In genomic region chr15:41778503-41778902, GRCh38 we compare ENCODE assay signal across 17 cellular contexts. TPM values are rescaled to one million over a fixed set of nuclear protein-coding genes. Genes with fewer than 3 reads are reported as not detected.
A peak's percentile ranks its signal among the peaks of the same experiment; 100 is the strongest.
DNase-seq lines count a peak whose midpoint lies in the region; ATAC-seq and TF ChIP-seq lines count a peak whose summit lies in the region.
"Had no signal": no experiment of that assay in that cellular context is flagged by ENCODE, and none has a peak within 500 bp of the region (broad histone marks: within the 10 kb centered on the region; RNA-seq: fewer than 3 reads in every experiment).

No MANE protein-coding gene starts in this region.

- no peaks in the 10 kb centered on the region for H4K20me1 ChIP-seq in GM23338 (replicated peaks; ENCODE audit: insufficient read depth)

- H3K27ac ChIP-seq in GM23338 (ENCODE audit: low read depth) = no peak overlapping the region
- H3K27ac ChIP-seq: coronary artery, HL-60, transverse colon had no signal

- TF ChIP-seq CTCF in natural killer cell (IDR thresholded peaks at IDR 0.05) = no peak
- TF ChIP-seq CTCF in brain (conservative IDR thresholded peaks at IDR 0.05) = no peak
- TF ChIP-seq CTCF in GM23338 (conservative IDR thresholded peaks at IDR 0.05; ENCODE audit: low read depth in 2 of 2) = no peak

- peaks cover 24% of the 10 kb centered on the region for H3K4me1 ChIP-seq in GM23338 (ENCODE audit: insufficient read depth)

- no peak overlapping the region for H3K4me2 ChIP-seq in GM23338

- peaks cover 6% of the 10 kb centered on the region for H3F3A ChIP-seq in GM23338 (replicated peaks; ENCODE audit: low read depth)

- no peaks in the 10 kb centered on the region for H3K9me2 ChIP-seq in GM23338 (ENCODE audit: insufficient read depth)

- ATAC-seq in natural killer cell (no peak), HG03175 (IDR thresholded peaks at IDR 0.05; ENCODE audit: unreplicated experiment) (no peak), HG03442 (IDR thresholded peaks at IDR 0.05; ENCODE audit: unreplicated experiment) (no peak), GM23338 (no peak)
- ATAC-seq in natural killer cell treated with Interleukin-12 subunit alpha and Interleukin-12 subunit beta and Interleukin-15 and Interleukin-18, amount 100 ng/mL, for 72 hours = no peak
- no peak for ATAC-seq in activated CD4-positive, CD25-positive, alpha-beta regulatory T cell treated with anti-CD3 and anti-CD28 coated beads, Interleukin-2, amount 50 U/mL, for 24 hours
- ATAC-seq: activated T-cell treated with anti-CD3 and anti-CD28 coated beads, Interleukin-2, amount 50 U/mL, for 4 hours; sciatic nerve had no signal

- H2AFZ ChIP-seq in GM23338 = no peak overlapping the region

- intact Hi-C loops in natural killer cell (cut with micrococcal nuclease) = no loop called here

- peaks cover 18% of the 10 kb centered on the region for H3K79me2 ChIP-seq in GM23338 (replicated peaks; ENCODE audit: insufficient read depth)

- H3K27me3 Mint-ChIP-seq in natural killer cell (ENCODE audit: low read depth in 2 of 2) (no peaks in the 10 kb centered on the region), brain (peaks cover 8% of the 10 kb centered on the region), GM23338 (ENCODE audit: insufficient read depth, low read depth, poor library complexity) (peaks cover 2% of the 10 kb centered on the region)
- H3K27me3 Mint-ChIP-seq in natural killer cell treated with Interleukin-12 subunit alpha and Interleukin-12 subunit beta and Interleukin-15 and Interleukin-18, amount 100 ng/mL, for 72 hours = no peaks in the 10 kb centered on the region

- no peaks in the 10 kb centered on the region for H3K36me3 Mint-ChIP-seq in natural killer cell
- no peaks in the 10 kb centered on the region for H3K36me3 Mint-ChIP-seq in natural killer cell treated with Interleukin-12 subunit alpha and Interleukin-12 subunit beta and Interleukin-15 and Interleukin-18, amount 100 ng/mL, for 72 hours
- peaks cover 14% of the 10 kb centered on the region for H3K36me3 Mint-ChIP-seq in brain
- H3K36me3 Mint-ChIP-seq in GM23338 (ENCODE audit: low read depth) = no peaks in the 10 kb centered on the region

- peaks cover 78 to 89% of the 10 kb centered on the region in 2 donors for H3K4me1 Mint-ChIP-seq in natural killer cell
- peaks cover 68 to 69% of the 10 kb centered on the region in 2 donors for H3K4me1 Mint-ChIP-seq in natural killer cell treated with Interleukin-12 subunit alpha and Interleukin-12 subunit beta and Interleukin-15 and Interleukin-18, amount 100 ng/mL, for 72 hours (ENCODE audit: low read depth in 2 of 2)
- peaks cover 85% of the 10 kb centered on the region for H3K4me1 Mint-ChIP-seq in brain
- peaks cover 56% of the 10 kb centered on the region for H3K4me1 Mint-ChIP-seq in GM23338

- no peak overlapping the region for H3K4me3 Mint-ChIP-seq in natural killer cell
- H3K4me3 Mint-ChIP-seq in natural killer cell treated with Interleukin-12 subunit alpha and Interleukin-12 subunit beta and Interleukin-15 and Interleukin-18, amount 100 ng/mL, for 72 hours = no peak overlapping the region
- peak overlapping the region; percentile 17 to 98 (median 96) for H3K4me3 Mint-ChIP-seq in brain
- H3K4me3 Mint-ChIP-seq in GM23338 = no peak overlapping the region
- H3K4me3 Mint-ChIP-seq: activated T-cell treated with anti-CD3 and anti-CD28 coated beads, Interleukin-2, amount 50 U/mL, for 4 hours had no signal

- no peaks in the 10 kb centered on the region for H3K27me3 ChIP-seq in GM23338 (ENCODE audit: insufficient read depth)
- H3K27me3 ChIP-seq: transverse colon had no signal

- DNase-seq in natural killer cell (no peak), iris pigment epithelial cell (ENCODE audit: low read depth) (peak; percentile 60), GM23338 (ENCODE audit: low spot score) (no peak)
- no peak for DNase-seq in natural killer cell treated with Interleukin-12 subunit alpha and Interleukin-12 subunit beta and Interleukin-15 and Interleukin-18, amount 100 ng/mL, for 72 hours (ENCODE audit: low spot score)
- DNase-seq: activated CD4-positive, CD25-positive, alpha-beta regulatory T cell treated with anti-CD3 and anti-CD28 coated beads, Interleukin-2, amount 50 U/mL, for 72 hours; activated T-cell treated with anti-CD3 and anti-CD28 coated beads, Interleukin-2, amount 50 U/mL, for 4 hours; NCI-H446; OCI-M1; stimulated activated CD4-positive, alpha-beta T cell treated with anti-CD3 and anti-CD28 coated beads, Interleukin-4, amount 100 ng/mL, for 4 hours; transverse colon had no signal

- no peaks in the 10 kb centered on the region for H3K9me3 Mint-ChIP-seq in natural killer cell
- H3K9me3 Mint-ChIP-seq in natural killer cell treated with Interleukin-12 subunit alpha and Interleukin-12 subunit beta and Interleukin-15 and Interleukin-18, amount 100 ng/mL, for 72 hours = no peaks in the 10 kb centered on the region
- no peaks in the 10 kb centered on the region for H3K9me3 Mint-ChIP-seq in brain
- no peaks in the 10 kb centered on the region for H3K9me3 Mint-ChIP-seq in GM23338
- H3K9me3 Mint-ChIP-seq: activated T-cell treated with anti-CD3 and anti-CD28 coated beads, Interleukin-2, amount 50 U/mL, for 4 hours had no signal

- H3K27ac Mint-ChIP-seq in natural killer cell = peak overlapping the region; percentile 52 to 71
- H3K27ac Mint-ChIP-seq in natural killer cell treated with Interleukin-12 subunit alpha and Interleukin-12 subunit beta and Interleukin-15 and Interleukin-18, amount 100 ng/mL, for 72 hours = peak overlapping the region in 1 of 2 donors; percentile 67
- peak overlapping the region in 4 of 5 experiments; percentile 11 to 50 (median 22) for H3K27ac Mint-ChIP-seq in brain
- H3K27ac Mint-ChIP-seq in GM23338 = no peak overlapping the region

- H3K4me3 ChIP-seq in GM23338 = no peak overlapping the region
- H3K4me3 ChIP-seq: coronary artery, transverse colon had no signal

- H3K36me3 ChIP-seq in GM23338 (ENCODE audit: insufficient read depth) = no peaks in the 10 kb centered on the region
- H3K36me3 ChIP-seq: transverse colon had no signal

TF ChIP-seq in GM23338, 12 proteins besides CTCF, POLR2A, EP300 and RAD21:
- no peak for TF ChIP-seq JUNB (IDR thresholded peaks at IDR 0.05; ENCODE audit: unreplicated experiment)
- no peak for TF ChIP-seq POLR2AphosphoS5 (IDR thresholded peaks at IDR 0.05; ENCODE audit: low read depth)
TF ChIP-seq in GM23338: peak in this region for 0.

RNA-seq across cellular contexts. Expression of gene MAPKBP1, which starts 4.2 kb away (rescaled TPM):
- total RNA-seq in natural killer cell = 10 to 100 TPM; 44.8 to 55.4 (median 49.0) TPM
- 10 to 100 TPM; 30.6 to 53.2 TPM for total RNA-seq in natural killer cell treated with Interleukin-12 subunit alpha and Interleukin-12 subunit beta and Interleukin-15 and Interleukin-18, amount 100 ng/mL, for 72 hours
- polyA plus RNA-seq in brain (ENCODE audit: insufficient read depth, low read depth, low replicate concordance) (11.0 TPM), GM23338 (2016; fragmentation: Nextera tagmentation; extraction: Ambion mirVana) (1.9 and 2.7 TPM in 2 replicates)
- total RNA-seq in GM23338 (2014; rRNA removed; shearing (Covaris generic)) = 8.9 and 10.2 TPM in 2 replicates

RNA-seq across cellular contexts. Expression of gene JMJD7, which starts 49.4 kb away (rescaled TPM):
- 10 to 100 TPM; 20.3 to 36.4 (median 28.7) TPM for total RNA-seq in natural killer cell
- total RNA-seq in natural killer cell treated with Interleukin-12 subunit alpha and Interleukin-12 subunit beta and Interleukin-15 and Interleukin-18, amount 100 ng/mL, for 72 hours = 10 to 100 TPM in 1 of 2 donors, 1 to 10 TPM in 1; 6.7 to 12.1 TPM
- polyA plus RNA-seq in brain (ENCODE audit: insufficient read depth, low read depth, low replicate concordance) (7.7 TPM), GM23338 (2016; fragmentation: Nextera tagmentation; extraction: Ambion mirVana) (8.2 and 9.2 TPM in 2 replicates)
- 8.5 and 13.8 TPM in 2 replicates for total RNA-seq in GM23338 (2014; rRNA removed; shearing (Covaris generic))

Comparison
In these comparisons a context has a peak if more than half of its experiments do, and no peak if none do; other contexts are left out.
1. H3K4me3 Mint-ChIP-seq: peak in brain (5 of 5); none in natural killer cell (single experiment), natural killer cell treated with Interleukin-12 subunit alpha and Interleukin-12 subunit beta and Interleukin-15 and Interleukin-18, amount 100 ng/mL, for 72 hours (single experiment) and GM23338 (single experiment).